ENCODE assay signal across 8 cellular contexts in genomic region chr1:203306089-203306969, GRCh38. TPM values are rescaled to one million over a fixed set of nuclear protein-coding genes. Genes with fewer than 3 reads are reported as not detected.
A peak's percentile ranks its signal among the peaks of the same experiment; 100 is the strongest.
DNase-seq lines count a peak whose midpoint lies in the region; ATAC-seq, FAIRE-seq and TF ChIP-seq lines count a peak whose summit lies in the region.

No MANE protein-coding gene starts in this region.

- H3K4me1 ChIP-seq in HEK293 (ENCODE audit: control insufficient read depth, insufficient read depth, low read length) (peaks cover 16% of the 10 kb centered on the region; the same call in 1 of the 2 replicates), PC-9 (replicated peaks; ENCODE audit: insufficient read depth) (no peaks in the 10 kb centered on the region; the same call in 1 of the 2 replicates), heart right ventricle (peaks cover 10 to 52% (median 45%) of the 10 kb centered on the region in 9 donors), pancreas (peaks cover 0 to 28% (median 13%) of the 10 kb centered on the region in 3 donors)

- H3K9me3 Mint-ChIP-seq in CD4-positive, alpha-beta T cell = no peaks in the 10 kb centered on the region

- H3K27me3 Mint-ChIP-seq in CD4-positive, alpha-beta T cell = no peaks in the 10 kb centered on the region

- H3K9me2 ChIP-seq in PC-9 (ENCODE audit: insufficient read depth) = no peaks in the 10 kb centered on the region

- TF ChIP-seq CTCF in CD4-positive, alpha-beta T cell (IDR thresholded peaks at IDR 0.05) = peak; percentile 23
- peak; percentile 99 for TF ChIP-seq CTCF in HEK293 (tag by site-specific recombination; IDR thresholded peaks at IDR 0.05)
- no peak for TF ChIP-seq CTCF in PC-9 (conservative IDR thresholded peaks at IDR 0.05)
- TF ChIP-seq CTCF in heart right ventricle (IDR thresholded peaks at IDR 0.05) = peak in 4 of 9 donors; percentile 12 to 38 (median 18)
- TF ChIP-seq CTCF in pancreas (IDR thresholded peaks at IDR 0.05) = no peak

- no peaks in the 10 kb centered on the region for H3K9me3 ChIP-seq in CD4-positive, alpha-beta T cell (ENCODE audit: control insufficient read depth, low read length)
- H3K9me3 ChIP-seq in HEK293 (ENCODE audit: control insufficient read depth, insufficient read depth, low read depth, low read length) (no peaks in the 10 kb centered on the region), PC-9 (ENCODE audit: insufficient read depth, low read depth) (no peaks in the 10 kb centered on the region), heart right ventricle (no peaks in the 10 kb centered on the region), pancreas (no peaks in the 10 kb centered on the region)

- peak overlapping the region; percentile 85 for H3K4me2 ChIP-seq in PC-9

- no peak for FAIRE-seq in pancreas (lab: Jason Lieb, UNC)

- WGBS in heart right ventricle, 2 donors = 0% methylated on average over 22 of the region's 22 CpGs
- WGBS in pancreas, 2 donors = 1 to 2% methylated on average over 22 of the region's 22 CpGs

- peaks cover 63% of the 10 kb centered on the region for H3K36me3 Mint-ChIP-seq in CD4-positive, alpha-beta T cell (ENCODE audit: low read depth)

- 0 out of 2 replicates have a peak, but pooled peaks cover 3% of the 10 kb centered on the region for H3F3A ChIP-seq in PC-9 (ENCODE audit: insufficient read depth, low read depth)

- no peak for ATAC-seq in CD4-positive, alpha-beta T cell (ENCODE audit: poor library complexity)
- ATAC-seq in heart right ventricle (peak; percentile 43 to 78 (median 74)), pancreas (peak; percentile 7 to 48 (median 36)), GM18511 (IDR thresholded peaks at IDR 0.05; ENCODE audit: unreplicated experiment) (no peak), GM18520 (IDR thresholded peaks at IDR 0.05; ENCODE audit: unreplicated experiment) (no peak)

- H3K4me3 ChIP-seq in HEK293 (ENCODE audit: low read depth, low read length) (peak overlapping the region; percentile 91), PC-9 (peak overlapping the region; percentile 82; the same call in 1 of the 2 replicates), heart right ventricle (peak overlapping the region; percentile 73 to 100 (median 96)), pancreas (peak overlapping the region; percentile 68 to 92 (median 81))

- H2AFZ ChIP-seq in PC-9 = no peak overlapping the region

- H3K79me2 ChIP-seq in PC-9 (ENCODE audit: low read depth) = no peaks in the 10 kb centered on the region

- BruUV-seq in PC-9 (replicated peaks; lab: Mats Ljungman, UMichigan) = TSS peak; percentile 47

- peak in 3 of 10 experiments; percentile 33 to 58 (median 39) for DNase-seq in CD4-positive, alpha-beta T cell
- DNase-seq in PC-9 (peak; percentile 40 to 76), heart right ventricle (peak; percentile 80 to 93), pancreas (peak; percentile 78 to 89 (median 87))

- peak overlapping the region; percentile 95 for H3K4me3 Mint-ChIP-seq in CD4-positive, alpha-beta T cell

- intact Hi-C loops in CD4-positive, alpha-beta T cell (cut with DNase I, micrococcal nuclease) = loop anchor here in 1 of 2 experiments (1.0 kb wide), 1 partner anchor 32 kb away; no protein-coding TSS in a partner anchor
- intact Hi-C loops in PC-9 (cut with micrococcal nuclease; ENCODE audit: unreplicated experiment) (no loop called here), heart right ventricle (cut with DNase I) (loop anchor here in 7 of 10 donors (1.0 to 5.0 kb wide), 8 partner anchors 14 to 34 kb away; no protein-coding TSS in a partner anchor), pancreas (cut with DNase I) (no loop called here)

- H3K36me3 ChIP-seq in HEK293 (ENCODE audit: control insufficient read depth in 2 of 2, insufficient read depth in 1 of 2, low read length in 2 of 2) (peaks cover 6 to 38% of the 10 kb centered on the region in 2 experiments; a peak in 2 of 3 replicates), PC-9 (ENCODE audit: low read depth) (no peaks in the 10 kb centered on the region), heart right ventricle (peaks cover 0 to 46% (median 27%) of the 10 kb centered on the region in 9 donors), pancreas (peaks cover 5 to 25% (median 22%) of the 10 kb centered on the region in 3 donors)

- no peaks in the 10 kb centered on the region for H4K20me1 ChIP-seq in PC-9 (ENCODE audit: insufficient read depth)

- peak overlapping the region; percentile 98 for H3K27ac Mint-ChIP-seq in CD4-positive, alpha-beta T cell

- H3K4me1 Mint-ChIP-seq in CD4-positive, alpha-beta T cell (ENCODE audit: low read depth) = peaks cover 71% of the 10 kb centered on the region

- peak overlapping the region; percentile 98 for H3K27ac ChIP-seq in CD4-positive, alpha-beta T cell (ENCODE audit: low read depth, low read length)
- H3K27ac ChIP-seq in HEK293 (ENCODE audit: extremely low read depth, low read depth, low read length) (peak overlapping the region; percentile 95), PC-9 (no peak overlapping the region), angular gyrus (ENCODE audit: low read depth, low read length) (peak overlapping the region; percentile 97), heart right ventricle (peak overlapping the region; percentile 91 to 100 (median 99)), pancreas (peak overlapping the region; percentile 96 to 100 (median 98))

- H3K27me3 ChIP-seq in CD4-positive, alpha-beta T cell (ENCODE audit: control insufficient read depth, insufficient read depth, low read length) = no peaks in the 10 kb centered on the region
- H3K27me3 ChIP-seq in PC-9 (ENCODE audit: insufficient read depth, low read depth) (no peaks in the 10 kb centered on the region; the same call in 1 of the 2 replicates), heart right ventricle (no peaks in the 10 kb centered on the region), pancreas (no peaks in the 10 kb centered on the region)

- CTCF ChIA-PET in CD4-positive, alpha-beta T cell (lab: Charles Lee) = interaction anchor here (0.7 to 10.5 kb wide), 13 partner anchors 8 to 181 kb away, joined by 3 to 106 read pairs (median 6); no protein-coding TSS in a partner anchor
- CTCF ChIA-PET in HEK293 (lab: Yijun Ruan, JAX) (interaction anchor here (0.6 to 7.0 kb wide), 16 partner anchors 10 to 996 kb away, joined by 3 to 75 read pairs (median 4); no protein-coding TSS in a partner anchor), PC-9 (lab: Charles Lee) (interaction anchor here (0.6 to 1.8 kb wide), 8 partner anchors 10 to 204 kb away, joined by 3 to 10 read pairs (median 4); no protein-coding TSS in a partner anchor)

- POLR2A ChIA-PET in CD4-positive, alpha-beta T cell (lab: Charles Lee) = interaction anchor here (1.2 to 9.7 kb wide), 9 partner anchors 8 to 347 kb away, joined by 4 to 868 read pairs (median 55); no protein-coding TSS in a partner anchor
- POLR2A ChIA-PET in HEK293 (lab: Yijun Ruan, JAX) (interaction anchor here (0.6 to 7.8 kb wide), 13 partner anchors 11 to 334 kb away, joined by 3 to 90 read pairs (median 20); partner anchors contain the start of gene ATP2B4), PC-9 (lab: Charles Lee; ENCODE audit: unreplicated experiment) (interaction anchor here (0.5 to 3.2 kb wide), 5 partner anchors 9 to 320 kb away, joined by 3 to 13 read pairs (median 3); no protein-coding TSS in a partner anchor)

TF ChIP-seq in HEK293, 187 proteins besides CTCF, POLR2A, EP300 and RAD21 (continues in another document):
- TF ChIP-seq IKZF3 (tag by site-specific recombination; IDR thresholded peaks at IDR 0.05) (peak; percentile 35; the same call in 1 of the 2 replicates), ZNF341 (tag by site-specific recombination; IDR thresholded peaks at IDR 0.05; ENCODE audit: low read depth) (peak; percentile 7; the same call in 1 of the 2 replicates), ZFP3 (tag by site-specific recombination; IDR thresholded peaks at IDR 0.05; ENCODE audit: low read depth) (peak; percentile 24; the same call in 1 of the 2 replicates), ZNF645 (tag by site-specific recombination; IDR thresholded peaks at IDR 0.05) (peak; percentile 99), PBX3 (CRISPR knock-in tag; IDR thresholded peaks at IDR 0.05) (peak; percentile 32; the same call in 1 of the 2 replicates), ZBTB48 (tag by site-specific recombination; IDR thresholded peaks at IDR 0.05) (peak; percentile 98)

RNA-seq across cellular contexts. Expression of gene BTG2, which starts 1.0 kb away (rescaled TPM):
- total RNA-seq in CD4-positive, alpha-beta T cell = 100 to 1,000 TPM; 802 to 849 TPM
- total RNA-seq in PC-9 (2021) = 11.1 and 13.8 TPM in 2 replicates
- total RNA-seq in heart right ventricle = 100 to 1,000 TPM in 3 of 10 donors, 10 to 100 TPM in 7; 26.4 to 349 (median 58.9) TPM
- 10 to 100 TPM; 28.3 to 49.6 TPM for polyA plus RNA-seq in heart right ventricle
- 100 to 1,000 TPM in 5 of 6 donors, 10 to 100 TPM in 1; 83.1 to 452 (median 192) TPM for total RNA-seq in pancreas
- 100 to 1,000 TPM; 143 to 197 TPM for polyA plus RNA-seq in pancreas

RNA-seq across cellular contexts. Expression of gene FMOD, which starts 44.6 kb away (rescaled TPM):
- total RNA-seq in CD4-positive, alpha-beta T cell = not detected
- total RNA-seq in PC-9 (2021) = not detected in 2 replicates
- 10 to 100 TPM in 5 of 10 donors, 1 to 10 TPM in 5; 7.0 to 20.5 (median 10.7) TPM for total RNA-seq in heart right ventricle
- polyA plus RNA-seq in heart right ventricle = 10 to 100 TPM in 1 of 2 donors, 1 to 10 TPM in 1; 4.5 to 11.2 TPM
- total RNA-seq in pancreas = 10 to 100 TPM in 4 of 6 donors, 1 to 10 TPM in 2; 4.3 to 14.6 (median 11.1) TPM
- 1 to 10 TPM; 3.8 to 6.5 TPM for polyA plus RNA-seq in pancreas

Comparison
In these comparisons a context has a peak if more than half of its experiments do, and no peak if none do; other contexts are left out.
1. ATAC-seq: peak in heart right ventricle (8 of 8) and pancreas (4 of 4); none in CD4-positive, alpha-beta T cell (single experiment), GM18511 (single experiment) and GM18520 (single experiment).
2. CTCF ChIP-seq: peak in CD4-positive, alpha-beta T cell (single experiment) and HEK293 (single experiment); none in PC-9 (single experiment) and pancreas (0 of 4).
3. intact Hi-C loops: an anchor here in heart right ventricle (1.0 to 5.0 kb wide); none called in PC-9 and pancreas.
4. Peak in every context shown above with its lines, with median percentiles within 50 percentile points of each other: H3K4me3 ChIP-seq.